In genomic region chr14:95248422-95248821, GRCh38 we compare ENCODE assay signal across 20 cellular contexts.
DNase-seq lines count a peak whose midpoint lies in the region; TF ChIP-seq lines count a peak whose summit lies in the region.
"Had no signal": no experiment of that assay in that cellular context is flagged by ENCODE, and none has a peak within 500 bp of the region (broad histone marks: within the 10 kb centered on the region; RNA-seq: fewer than 3 reads in every experiment).

No MANE protein-coding gene starts in this region.

- POLR2A ChIA-PET in PC-9 (lab: Charles Lee; ENCODE audit: unreplicated experiment): no interaction called here

- H3K9me3 ChIP-seq in PC-9 (ENCODE audit: insufficient read depth, low read depth) (no peaks in the 10 kb centered on the region), endodermal cell (ENCODE audit: control insufficient read depth, low read length) (no peaks in the 10 kb centered on the region), WERI-Rb-1 (ENCODE audit: severe bottlenecking) (no peaks in the 10 kb centered on the region)
- H3K9me3 ChIP-seq: Caco-2, left lung, pancreas had no signal

- no peaks in the 10 kb centered on the region for H4K20me1 ChIP-seq in PC-9 (ENCODE audit: insufficient read depth)

- H3K9me3 Mint-ChIP-seq in endodermal cell: no peaks in the 10 kb centered on the region

- H3K27me3 Mint-ChIP-seq in endodermal cell (ENCODE audit: insufficient read depth): no peaks in the 10 kb centered on the region

- no peak overlapping the region for H3K4me3 Mint-ChIP-seq in endodermal cell

- H3K4me1 ChIP-seq in PC-9 (replicated peaks; ENCODE audit: insufficient read depth) (peaks cover 18% of the 10 kb centered on the region), endodermal cell (ENCODE audit: control insufficient read depth, insufficient read depth, low read length) (peaks cover 24% of the 10 kb centered on the region)
- H3K4me1 ChIP-seq: left lung had no signal

- DNase-seq in EL (peak; percentile 23), PC-9 (no peak), endodermal cell (no peak), pons (ENCODE audit: low spot score) (peak; percentile 38), NCI-H2171 (lab: John Stamatoyannopoulos, UW) (no peak), WERI-Rb-1 (no peak), COLO829 (ENCODE audit: low spot score) (no peak)
- no peak for DNase-seq in activated effector memory CD4-positive, alpha-beta T cell treated with anti-CD3 and anti-CD28 coated beads, Interleukin-2, amount 50 U/mL, for 16 hours
- DNase-seq: activated CD4-positive, alpha-beta T cell treated with anti-CD3 and anti-CD28 coated beads, Interleukin-2, amount 50 U/mL, for 1 hour; anterior cingulate cortex; cortex of kidney; GF-D8; left lung; MM.1S; NCI-H1694; stimulated activated CD4-positive, alpha-beta T cell treated with anti-CD3 and anti-CD28 coated beads, Interleukin-4, amount 100 ng/mL, for 24 hours; substantia nigra had no signal

- H3K27ac Mint-ChIP-seq in endodermal cell: no peak overlapping the region

- H3K27me3 ChIP-seq in PC-9 (ENCODE audit: insufficient read depth, low read depth): no peaks in the 10 kb centered on the region
- H3K27me3 ChIP-seq in endodermal cell (ENCODE audit: control insufficient read depth, insufficient read depth, low read length, poor library complexity, severe bottlenecking): no peaks in the 10 kb centered on the region
- no peaks in the 10 kb centered on the region for H3K27me3 ChIP-seq in WERI-Rb-1 (ENCODE audit: insufficient read depth, low read depth, severe bottlenecking)
- H3K27me3 ChIP-seq: left lung, pancreas had no signal

- H3K36me3 ChIP-seq in PC-9 (ENCODE audit: low read depth) (no peaks in the 10 kb centered on the region), endodermal cell (ENCODE audit: control insufficient read depth, insufficient read depth, low read length) (no peaks in the 10 kb centered on the region), WERI-Rb-1 (no peaks in the 10 kb centered on the region)
- H3K36me3 ChIP-seq: left lung, pancreas had no signal

- intact Hi-C loops in PC-9 (cut with micrococcal nuclease; ENCODE audit: unreplicated experiment): no loop called here

- no peaks in the 10 kb centered on the region for H3K79me2 ChIP-seq in PC-9 (ENCODE audit: low read depth)

- H3K9me2 ChIP-seq in PC-9 (ENCODE audit: insufficient read depth): no peaks in the 10 kb centered on the region

- no TSS peak for BruUV-seq in PC-9 (replicated peaks; lab: Mats Ljungman, UMichigan)

- WGBS in endodermal cell (ENCODE audit: insufficient coverage in 1 of 2, insufficient read length in 1 of 2), 2 experiments: 93 to 96% methylated on average over 4 to 5 of the region's 6 CpGs

- peak overlapping the region; percentile 70 for H3K4me2 ChIP-seq in PC-9

- H3K36me3 Mint-ChIP-seq in endodermal cell (ENCODE audit: low read depth): no peaks in the 10 kb centered on the region

- no peak overlapping the region for H2AFZ ChIP-seq in PC-9

- peaks cover 41% of the 10 kb centered on the region for H3K4me1 Mint-ChIP-seq in endodermal cell

- no peak for TF ChIP-seq CTCF in PC-9 (conservative IDR thresholded peaks at IDR 0.05)
- no peak for TF ChIP-seq CTCF in endodermal cell (conservative IDR thresholded peaks at IDR 0.05)
- TF ChIP-seq CTCF in WERI-Rb-1 (IDR thresholded peaks at IDR 0.05; ENCODE audit: low read depth, low read length): no peak

- H3K4me3 ChIP-seq in PC-9: no peak overlapping the region
- no peak overlapping the region for H3K4me3 ChIP-seq in endodermal cell (ENCODE audit: low read length)
- no peak overlapping the region for H3K4me3 ChIP-seq in WERI-Rb-1 (ENCODE audit: low read depth, low read length)
- H3K4me3 ChIP-seq: left lung, pancreas, skin epidermis had no signal

- H3K27ac ChIP-seq in PC-9 (peak overlapping the region; percentile 51), endodermal cell (ENCODE audit: low read depth, low read length) (no peak overlapping the region), WERI-Rb-1 (no peak overlapping the region)
- H3K27ac ChIP-seq: left lung, skin epidermis had no signal

- CTCF ChIA-PET in PC-9 (lab: Charles Lee): no interaction called here

- peak overlapping the region; percentile 39 for H3K9ac ChIP-seq in endodermal cell (ENCODE audit: extremely low read depth, low read length, poor library complexity, severe bottlenecking)

- H3F3A ChIP-seq in PC-9 (ENCODE audit: insufficient read depth, low read depth): peaks cover 13% of the 10 kb centered on the region

Comparison
In these comparisons a context has a peak if more than half of its experiments do, and no peak if none do; other contexts are left out.
1. DNase-seq: peak in EL (single experiment) and pons (single experiment); none in PC-9 (0 of 2), endodermal cell (single experiment), NCI-H2171 (single experiment), activated effector memory CD4-positive, alpha-beta T cell treated with anti-CD3 and anti-CD28 coated beads, Interleukin-2, amount 50 U/mL, for 16 hours (single experiment), WERI-Rb-1 (single experiment) and COLO829 (single experiment).